ENCODE assay signal across 8 cellular contexts in the genomic region with DNA sequence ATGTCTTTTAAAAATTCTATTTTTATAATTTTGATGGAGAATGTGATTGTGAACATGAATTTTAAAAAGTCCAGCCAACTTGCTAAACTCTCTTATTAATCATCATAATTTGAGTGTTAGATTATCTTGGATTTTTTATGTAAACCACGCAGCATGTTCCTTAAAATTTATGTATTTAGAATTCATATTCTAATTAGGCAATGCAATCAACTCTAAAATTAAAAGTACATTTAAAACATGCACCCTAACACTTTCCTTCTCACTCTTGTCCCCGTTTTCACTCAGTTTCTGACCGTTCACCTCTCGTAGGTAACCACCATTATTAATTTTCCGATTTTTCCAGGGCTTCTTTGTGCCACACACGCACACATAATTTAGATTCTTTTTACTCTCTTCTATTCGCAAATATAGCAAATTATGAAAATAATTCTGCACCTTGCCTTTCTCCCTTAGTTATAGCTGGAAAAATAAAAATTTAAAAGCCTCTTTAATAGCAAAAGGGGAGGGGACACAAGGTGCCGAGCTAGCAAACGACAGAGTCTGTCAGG. TPM values are rescaled to one million over a fixed set of nuclear protein-coding genes. Genes with fewer than 3 reads are reported as not detected.
DNase-seq lines count a peak whose midpoint lies in the region; ATAC-seq and TF ChIP-seq lines count a peak whose summit lies in the region.

No MANE protein-coding gene starts in this region.

- peak overlapping the region; percentile 51; the same call in 1 of the 2 replicates for H3K27ac ChIP-seq in DOHH2 (ENCODE audit: low read depth, low read length)
- H3K27ac ChIP-seq in naive thymus-derived CD4-positive, alpha-beta T cell (ENCODE audit: low read depth, low read length), result peak overlapping the region; percentile 75

- DNase-seq in chondrocyte (ENCODE audit: low spot score), result no peak
- no peak for DNase-seq in naive thymus-derived CD4-positive, alpha-beta T cell
- no peak for DNase-seq in NCI-H1694 (lab: John Stamatoyannopoulos, UW)
- DNase-seq in DMS79 treated with DMSO at 0.1 percent for 48 hours (lab: John Stamatoyannopoulos, UW), result no peak
- DNase-seq in T1000 (lab: John Stamatoyannopoulos, UW), result no peak
- DNase-seq in NCI-H82 treated with DMSO at 0.1 percent for 48 hours (lab: John Stamatoyannopoulos, UW; ENCODE audit: unreplicated experiment), result no peak

- H3K4me3 Mint-ChIP-seq in chondrocyte (ENCODE audit: unreplicated experiment), result peak overlapping the region; percentile 95
- peak overlapping the region; percentile 94 to 100 (median 98) for H3K4me3 Mint-ChIP-seq in naive thymus-derived CD4-positive, alpha-beta T cell

- H3K36me3 ChIP-seq in DOHH2 (ENCODE audit: control insufficient read depth, low read length), result peaks cover 8% of the 10 kb centered on the region
- no peaks in the 10 kb centered on the region for H3K36me3 ChIP-seq in naive thymus-derived CD4-positive, alpha-beta T cell (ENCODE audit: control insufficient read depth in 2 of 3, insufficient read depth in 3 of 3, low read length in 3 of 3)

- no peak for TF ChIP-seq CTCF in DOHH2 (IDR thresholded peaks at IDR 0.05; ENCODE audit: low read depth, low read length, poor library complexity, severe bottlenecking)
- no peak for TF ChIP-seq CTCF in chondrocyte (IDR thresholded peaks at IDR 0.05)

- H3K4me3 ChIP-seq in DOHH2 (ENCODE audit: low read length), result peak overlapping the region; percentile 82
- H3K4me3 ChIP-seq in naive thymus-derived CD4-positive, alpha-beta T cell (ENCODE audit: low read length), result peak overlapping the region; percentile 80

- intact Hi-C loops in naive thymus-derived CD4-positive, alpha-beta T cell (cut with micrococcal nuclease), result loop anchor here (1.0 to 2.0 kb wide), 8 partner anchors 13 to 269 kb away; a partner anchor contains a TSS

- H4K20me1 ChIP-seq in DOHH2 (ENCODE audit: control insufficient read depth, insufficient read depth, low read depth, low read length), result no peaks in the 10 kb centered on the region

- peak overlapping the region; percentile 68 for H3K4me2 ChIP-seq in DOHH2 (ENCODE audit: low read length)

- POLR2A ChIA-PET in naive thymus-derived CD4-positive, alpha-beta T cell (lab: Charles Lee), result interaction anchor here (0.6 to 2.2 kb wide), 7 partner anchors 9 to 563 kb away, joined by 3 to 15 read pairs (median 5); a partner anchor contains a TSS

- H3K4me1 ChIP-seq in DOHH2 (ENCODE audit: control insufficient read depth, low read length), result peaks cover 16% of the 10 kb centered on the region
- peaks cover 0 to 7% of the 10 kb centered on the region in 2 donors for H3K4me1 ChIP-seq in naive thymus-derived CD4-positive, alpha-beta T cell (ENCODE audit: control insufficient read depth in 2 of 2, insufficient read depth in 2 of 2, low read length in 2 of 2)

- H3K79me2 ChIP-seq in DOHH2 (ENCODE audit: control insufficient read depth, low read length), result peaks cover 35% of the 10 kb centered on the region

- peaks cover 24% of the 10 kb centered on the region for H3K27me3 Mint-ChIP-seq in chondrocyte (ENCODE audit: low read depth)
- H3K27me3 Mint-ChIP-seq in naive thymus-derived CD4-positive, alpha-beta T cell, result peaks cover 11 to 36% (median 15%) of the 10 kb centered on the region in 5 donors

- H3K27ac Mint-ChIP-seq in chondrocyte (ENCODE audit: unreplicated experiment), result peak overlapping the region; percentile 91
- peak overlapping the region; percentile 90 to 97 (median 94) for H3K27ac Mint-ChIP-seq in naive thymus-derived CD4-positive, alpha-beta T cell

- no peaks in the 10 kb centered on the region for H3F3A ChIP-seq in DOHH2 (ENCODE audit: control insufficient read depth, insufficient read depth)

- CTCF ChIA-PET in naive thymus-derived CD4-positive, alpha-beta T cell (lab: Charles Lee), result interaction anchor here (1.0 kb wide), 1 partner anchor 208 kb away, joined by 4 read pairs; a partner anchor contains a TSS

- peaks cover 33% of the 10 kb centered on the region for H3K4me1 Mint-ChIP-seq in chondrocyte (ENCODE audit: low read depth)
- peaks cover 27 to 39% (median 35%) of the 10 kb centered on the region in 7 donors for H3K4me1 Mint-ChIP-seq in naive thymus-derived CD4-positive, alpha-beta T cell

- H3K27me3 ChIP-seq in DOHH2 (ENCODE audit: control insufficient read depth, low read length), result no peaks in the 10 kb centered on the region
- peaks cover 0 to 4% of the 10 kb centered on the region in 2 donors for H3K27me3 ChIP-seq in naive thymus-derived CD4-positive, alpha-beta T cell (ENCODE audit: control insufficient read depth in 2 of 2, insufficient read depth in 2 of 2, low read length in 2 of 2)

- H3K36me3 Mint-ChIP-seq in chondrocyte (ENCODE audit: low read depth), result no peaks in the 10 kb centered on the region
- H3K36me3 Mint-ChIP-seq in naive thymus-derived CD4-positive, alpha-beta T cell, result peaks cover 0 to 16% (median 0%) of the 10 kb centered on the region in 5 donors

- peak; percentile 15 for ATAC-seq in HG03097 (IDR thresholded peaks at IDR 0.05; ENCODE audit: low FRiP score, unreplicated experiment)
- ATAC-seq in naive thymus-derived CD4-positive, alpha-beta T cell, result no peak

- H3K9me3 Mint-ChIP-seq in chondrocyte (ENCODE audit: low read depth), result no peaks in the 10 kb centered on the region
- H3K9me3 Mint-ChIP-seq in naive thymus-derived CD4-positive, alpha-beta T cell, result peaks cover 0 to 2% (median 0%) of the 10 kb centered on the region in 11 donors

- no peaks in the 10 kb centered on the region for H3K9me2 ChIP-seq in DOHH2 (replicated peaks; ENCODE audit: control insufficient read depth, low read length)

- H3K9me3 ChIP-seq in DOHH2 (ENCODE audit: control insufficient read depth, insufficient read depth, low read length), result peaks cover 7% of the 10 kb centered on the region; the same call in 1 of the 2 replicates
- no peaks in the 10 kb centered on the region for H3K9me3 ChIP-seq in naive thymus-derived CD4-positive, alpha-beta T cell (ENCODE audit: control insufficient read depth in 2 of 3, low read length in 3 of 3)

RNA-seq across cellular contexts. Expression of a gene that starts 0.3 kb away (rescaled TPM):
- 4.9 to 7.8 TPM (median 5.5 TPM) in 3 replicates for total RNA-seq in chondrocyte
- 10 to 100 TPM in 2 of 5 experiments, 1 to 10 TPM in 3; 3.3 to 13.2 (median 5.8) TPM for total RNA-seq in naive thymus-derived CD4-positive, alpha-beta T cell
- 1 to 10 TPM; 3.0 to 3.4 TPM for polyA plus RNA-seq in naive thymus-derived CD4-positive, alpha-beta T cell

RNA-seq across cellular contexts. Expression of a gene that starts 13.5 kb away (rescaled TPM):
- total RNA-seq in chondrocyte, result 1.8 to 2.6 TPM (median 2.0 TPM) in 3 replicates
- total RNA-seq in naive thymus-derived CD4-positive, alpha-beta T cell, result 1 to 10 TPM in 4 of 5 experiments, under 1 TPM in 1; 0.93 to 2.4 (median 1.2) TPM
- 1 to 10 TPM in 1 of 2 donors, under 1 TPM in 1; 0.56 to 1.3 TPM for polyA plus RNA-seq in naive thymus-derived CD4-positive, alpha-beta T cell

RNA-seq across cellular contexts. Expression of a gene that starts 50.1 kb away (rescaled TPM):
- 3.7 to 5.1 TPM (median 4.1 TPM) in 3 replicates for total RNA-seq in chondrocyte
- total RNA-seq in naive thymus-derived CD4-positive, alpha-beta T cell, result 10 to 100 TPM in 1 of 5 experiments, 1 to 10 TPM in 4; 2.9 to 10.3 (median 7.4) TPM
- polyA plus RNA-seq in naive thymus-derived CD4-positive, alpha-beta T cell, result 1 to 10 TPM; 3.2 to 3.8 TPM
